ENCODE assay signal across 18 cellular contexts in the genomic region with DNA sequence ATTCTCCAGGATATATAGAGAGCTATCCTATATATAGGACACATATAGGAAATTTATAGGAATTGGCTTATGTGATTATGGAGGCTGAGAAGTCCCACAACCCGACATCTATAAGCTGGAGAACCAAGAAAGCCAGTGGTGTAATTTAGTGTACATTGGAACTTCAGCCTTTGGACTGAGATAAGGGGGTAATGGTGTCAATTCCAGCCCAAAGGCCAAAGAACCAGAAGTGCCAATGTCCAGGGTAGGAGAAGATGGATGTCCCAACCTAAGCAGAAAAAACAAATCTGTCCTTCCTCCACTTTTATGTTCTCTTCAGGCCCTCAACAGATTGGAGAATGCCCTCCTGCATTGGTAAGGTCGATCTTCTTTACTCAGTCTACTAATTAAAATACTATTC. TPM values are rescaled to one million over a fixed set of nuclear protein-coding genes. Genes with fewer than 3 reads are reported as not detected.
DNase-seq lines count a peak whose midpoint lies in the region; ATAC-seq and TF ChIP-seq lines count a peak whose summit lies in the region.
"Had no signal": no experiment of that assay in that cellular context is flagged by ENCODE, and none has a peak within 500 bp of the region (broad histone marks: within the 10 kb centered on the region; RNA-seq: fewer than 3 reads in every experiment).

No MANE protein-coding gene starts in this region.

- H3K9ac ChIP-seq in trophoblast cell (ENCODE audit: low read length), result no peak overlapping the region

- no peaks in the 10 kb centered on the region for H3K36me3 ChIP-seq in right lobe of liver
- H3K36me3 ChIP-seq in psoas muscle (ENCODE audit: insufficient read depth in 1 of 2, low read depth in 1 of 2), result no peaks in the 10 kb centered on the region
- no peaks in the 10 kb centered on the region for H3K36me3 ChIP-seq in breast epithelium
- H3K36me3 ChIP-seq in trophoblast cell (ENCODE audit: control insufficient read depth in 1 of 2, insufficient read depth in 2 of 2, low read length in 2 of 2), result no peaks in the 10 kb centered on the region
- H3K36me3 ChIP-seq: HAP-1 had no signal

- H2BK120ac ChIP-seq in trophoblast cell (ENCODE audit: insufficient read depth, low read length, poor library complexity), result no peak overlapping the region

- H3K14ac ChIP-seq in trophoblast cell (ENCODE audit: low read length), result no peak overlapping the region

- peak; percentile 69 for DNase-seq in left lobe of liver (ENCODE audit: low spot score)
- DNase-seq in right lobe of liver, result peak in 1 of 3 donors; percentile 60
- DNase-seq in psoas muscle, result no peak
- no peak for DNase-seq in breast epithelium (ENCODE audit: low spot score in 2 of 2)
- DNase-seq in trophoblast cell, result no peak
- DNase-seq in cerebellar nuclear complex (lab: John Stamatoyannopoulos, UW), result no peak
- DNase-seq: C1 segment of cervical spinal cord; Calu3; CD4-positive, alpha-beta memory T cell; COR-L47; DMS53; DMS79 treated with DMSO at 0.1 percent for 48 hours; GF-D8; GOT3; HFFc6 had no signal

- TF ChIP-seq CTCF in right lobe of liver (IDR thresholded peaks at IDR 0.05), result no peak
- no peak for TF ChIP-seq CTCF in psoas muscle (IDR thresholded peaks at IDR 0.05)
- TF ChIP-seq CTCF in breast epithelium (IDR thresholded peaks at IDR 0.05), result no peak

- 34% methylated on average over 2 of the region's 2 CpGs for WGBS in right lobe of liver (ENCODE audit: insufficient coverage, low coverage, low lambda C conversion rate, missing lambda C conversion rate)
- 88 to 91% (median 90%) methylated on average over 2 of the region's 2 CpGs for WGBS in psoas muscle, 3 donors
- no CpG with 5 or more reads among the region's 2 CpGs for WGBS in trophoblast cell (ENCODE audit: extremely low coverage, insufficient coverage, insufficient read length)

- H2AK5ac ChIP-seq in trophoblast cell (ENCODE audit: low read length), result no peak overlapping the region

- no peak overlapping the region for H4K12ac ChIP-seq in trophoblast cell (ENCODE audit: low read depth, low read length)

- no peak overlapping the region for H2AFZ ChIP-seq in trophoblast cell (ENCODE audit: insufficient read depth, low read length, poor library complexity)

- H3K18ac ChIP-seq in trophoblast cell (ENCODE audit: low read length), result no peak overlapping the region

- no peak overlapping the region for H3K4me3 ChIP-seq in right lobe of liver
- H3K4me3 ChIP-seq in psoas muscle, result no peak overlapping the region
- H3K4me3 ChIP-seq in breast epithelium, result no peak overlapping the region
- H3K4me3 ChIP-seq in trophoblast cell (ENCODE audit: low read depth, low read length), result no peak overlapping the region
- H3K4me3 ChIP-seq: HAP-1 had no signal

- H3K4me1 ChIP-seq in right lobe of liver (peaks cover 0 to 45% (median 22%) of the 10 kb centered on the region in 4 donors), psoas muscle (peaks cover 41% of the 10 kb centered on the region), breast epithelium (no peaks in the 10 kb centered on the region), trophoblast cell (ENCODE audit: control insufficient read depth in 1 of 2, insufficient read depth in 2 of 2, low read length in 2 of 2) (peaks cover 0 to 2% of the 10 kb centered on the region in 2 experiments)
- H3K4me1 ChIP-seq: HAP-1 had no signal

- no peak overlapping the region for H2BK12ac ChIP-seq in trophoblast cell (ENCODE audit: low read length)

- no peak overlapping the region for H2BK5ac ChIP-seq in trophoblast cell (ENCODE audit: low read depth, low read length, poor library complexity)

- H3K4me2 ChIP-seq in trophoblast cell (ENCODE audit: low read length), result no peak overlapping the region

- intact Hi-C loops in right lobe of liver (cut with DNase I) (no loop called here), psoas muscle (cut with DNase I) (no loop called here), breast epithelium (cut with DNase I; ENCODE audit: low total_unique reads) (no loop called here)

- H4K91ac ChIP-seq in trophoblast cell (ENCODE audit: low read depth, low read length), result no peak overlapping the region

- no peak for TF ChIP-seq POLR2A in right lobe of liver (IDR thresholded peaks at IDR 0.05)
- no peak for TF ChIP-seq POLR2A in breast epithelium (IDR thresholded peaks at IDR 0.05)

- no peak overlapping the region for H4K8ac ChIP-seq in trophoblast cell (ENCODE audit: low read depth, low read length)

- no peaks in the 10 kb centered on the region for H3K79me1 ChIP-seq in trophoblast cell (ENCODE audit: low read length)

- H3K79me2 ChIP-seq in trophoblast cell (ENCODE audit: control insufficient read depth, insufficient read depth, low read length, poor library complexity), result no peaks in the 10 kb centered on the region

- peak; percentile 16 for ATAC-seq in left lobe of liver
- ATAC-seq in right lobe of liver, result peak; percentile 2 to 55 (median 20)
- no peak for ATAC-seq in psoas muscle
- ATAC-seq in GM19463 (IDR thresholded peaks at IDR 0.05; ENCODE audit: unreplicated experiment), result no peak

- H3K9me3 ChIP-seq in right lobe of liver, result no peaks in the 10 kb centered on the region
- no peaks in the 10 kb centered on the region for H3K9me3 ChIP-seq in psoas muscle
- H3K9me3 ChIP-seq in breast epithelium, result no peaks in the 10 kb centered on the region
- H3K9me3 ChIP-seq in trophoblast cell (ENCODE audit: insufficient read depth, low read depth, low read length), result no peaks in the 10 kb centered on the region
- H3K9me3 ChIP-seq: HAP-1 had no signal

- H3K27me3 ChIP-seq in right lobe of liver, result no peaks in the 10 kb centered on the region
- no peaks in the 10 kb centered on the region for H3K27me3 ChIP-seq in psoas muscle (ENCODE audit: insufficient read depth in 3 of 3, low read length in 2 of 3)
- no peaks in the 10 kb centered on the region for H3K27me3 ChIP-seq in breast epithelium
- H3K27me3 ChIP-seq in trophoblast cell (ENCODE audit: insufficient read depth, low read length), result no peaks in the 10 kb centered on the region

- peak overlapping the region; percentile 39 to 83 (median 60) for H3K27ac ChIP-seq in right lobe of liver
- H3K27ac ChIP-seq in psoas muscle, result peak overlapping the region; percentile 68
- H3K27ac ChIP-seq in breast epithelium, result no peak overlapping the region
- no peak overlapping the region for H3K27ac ChIP-seq in trophoblast cell (ENCODE audit: low read depth, low read length)

- H3K4ac ChIP-seq in trophoblast cell (ENCODE audit: low read depth, low read length), result no peak overlapping the region

- H3K23ac ChIP-seq in trophoblast cell (ENCODE audit: low read length), result no peak overlapping the region

RNA-seq across cellular contexts. Expression of gene SMCO4, which starts 25.5 kb away (rescaled TPM):
- total RNA-seq in left lobe of liver (48.7 TPM), right lobe of liver (100 to 1,000 TPM in 1 of 6 experiments, 10 to 100 TPM in 5; 43.5 to 106 (median 51.8) TPM), psoas muscle (10 to 100 TPM in 2 of 4 donors, 1 to 10 TPM in 2; 8.0 to 21.8 (median 9.5) TPM), breast epithelium (10 to 100 TPM; 13.4 to 64.4 (median 21.0) TPM)
- polyA plus RNA-seq in psoas muscle, result 10 to 100 TPM in 1 of 3 donors, 1 to 10 TPM in 2; 3.5 to 10.8 (median 5.5) TPM
- polyA plus RNA-seq in trophoblast cell (2013), result 29.0 and 32.8 TPM in 2 replicates
- total RNA-seq: G401 had no signal

Comparison
In these comparisons a context has a peak if more than half of its experiments do, and no peak if none do; other contexts are left out.
1. ATAC-seq: peak in left lobe of liver (single experiment) and right lobe of liver (4 of 4); none in psoas muscle (0 of 4) and GM19463 (single experiment).
2. H3K27ac ChIP-seq: peak in right lobe of liver (3 of 3) and psoas muscle (single experiment); none in breast epithelium (0 of 2) and trophoblast cell (single experiment).